ENCODE assay signal across 22 cellular contexts in genomic region chr3:73144828-73145227, GRCh38.
DNase-seq lines count a peak whose midpoint lies in the region; ATAC-seq and TF ChIP-seq lines count a peak whose summit lies in the region.
"Had no signal": no experiment of that assay in that cellular context is flagged by ENCODE, and none has a peak within 500 bp of the region (broad histone marks: within the 10 kb centered on the region; RNA-seq: fewer than 3 reads in every experiment).

No MANE protein-coding gene starts in this region.

- no peaks in the 10 kb centered on the region for H3K36me3 Mint-ChIP-seq in endodermal cell (ENCODE audit: low read depth)
- no peaks in the 10 kb centered on the region for H3K36me3 Mint-ChIP-seq in osteocyte (ENCODE audit: unreplicated experiment)
- H3K36me3 Mint-ChIP-seq: CD14-positive monocyte; CD8-positive, alpha-beta memory T cell had no signal

- whole genome bisulfite sequencing in endodermal cell (ENCODE audit: insufficient coverage in 1 of 2, insufficient read length in 1 of 2), 2 experiments: 78 to 91% methylated on average over 1 to 2 of the region's 2 CpGs

- no peaks in the 10 kb centered on the region for H4K20me1 ChIP-seq in OCI-LY3 (ENCODE audit: insufficient read depth, low read length)

- no peak overlapping the region for H3K9ac ChIP-seq in OCI-LY3 (ENCODE audit: low read length)
- no peak overlapping the region for H3K9ac ChIP-seq in endodermal cell (ENCODE audit: extremely low read depth, low read length, poor library complexity, severe bottlenecking)
- H3K9ac ChIP-seq: BLaER1 treated with 17β-estradiol and CSF1 and Interleukin-3, amounts not matched to agents 10 nM and 100 nM had no signal

- H3K4me3 Mint-ChIP-seq in endodermal cell: no peak overlapping the region
- H3K4me3 Mint-ChIP-seq in osteocyte (ENCODE audit: unreplicated experiment): no peak overlapping the region
- H3K4me3 Mint-ChIP-seq: CD14-positive monocyte; CD4-positive, alpha-beta T cell; CD8-positive, alpha-beta memory T cell; GM23338; H9; HFFc6 had no signal

- peak overlapping the region; percentile 11; the same call in 1 of the 2 replicates for H3K4me2 ChIP-seq in OCI-LY3 (ENCODE audit: low read length)
- H3K4me2 ChIP-seq: A549, GM23338 had no signal

- H3K4me1 Mint-ChIP-seq in endodermal cell: peaks cover 20% of the 10 kb centered on the region
- peaks cover 17% of the 10 kb centered on the region for H3K4me1 Mint-ChIP-seq in osteocyte (ENCODE audit: unreplicated experiment)
- H3K4me1 Mint-ChIP-seq: CD14-positive monocyte; CD8-positive, alpha-beta memory T cell; GM23338 had no signal

- ATAC-seq in left ventricle myocardium superior (no peak), GM18519 (IDR thresholded peaks at IDR 0.05; ENCODE audit: low FRiP score, unreplicated experiment) (no peak)
- ATAC-seq: A549, GM23338, HCT116 had no signal

- H3K27ac Mint-ChIP-seq in endodermal cell (no peak overlapping the region), osteocyte (ENCODE audit: unreplicated experiment) (no peak overlapping the region)
- H3K27ac Mint-ChIP-seq: CD14-positive monocyte; CD4-positive, alpha-beta T cell; CD8-positive, alpha-beta memory T cell; GM23338; H9; HFFc6 had no signal

- H3K36me3 ChIP-seq in right atrium auricular region (no peaks in the 10 kb centered on the region), OCI-LY3 (replicated peaks; ENCODE audit: low read depth, low read length) (no peaks in the 10 kb centered on the region), endodermal cell (ENCODE audit: control insufficient read depth, insufficient read depth, low read length) (no peaks in the 10 kb centered on the region)
- H3K36me3 ChIP-seq: BE2C; BLaER1 treated with 17β-estradiol and CSF1 and Interleukin-3, amounts not matched to agents 10 nM and 100 nM had no signal

- peak overlapping the region; percentile 57 to 68 for H3K27ac ChIP-seq in right atrium auricular region
- H3K27ac ChIP-seq in OCI-LY3 (ENCODE audit: low read length): peak overlapping the region; percentile 4; the same call in 1 of the 2 replicates
- no peak overlapping the region for H3K27ac ChIP-seq in endodermal cell (ENCODE audit: low read depth, low read length)
- H3K27ac ChIP-seq: A549; BLaER1 treated with 17β-estradiol and CSF1 and Interleukin-3, amounts not matched to agents 10 nM and 100 nM had no signal

- H3K4me1 ChIP-seq in right atrium auricular region: peaks cover 0 to 39% of the 10 kb centered on the region in 2 donors
- H3K4me1 ChIP-seq in OCI-LY3 (ENCODE audit: low read length): peaks cover 18% of the 10 kb centered on the region
- H3K4me1 ChIP-seq in endodermal cell (ENCODE audit: control insufficient read depth, insufficient read depth, low read length): peaks cover 13% of the 10 kb centered on the region
- H3K4me1 ChIP-seq: A549, BE2C had no signal

- H2AFZ ChIP-seq in OCI-LY3 (ENCODE audit: low read depth, low read length): no peak overlapping the region
- H2AFZ ChIP-seq: GM23338 had no signal

- intact Hi-C loops in left ventricle myocardium superior (cut with micrococcal nuclease): no loop called here

- DNase-seq in right atrium auricular region (ENCODE audit: low spot score): no peak
- DNase-seq in left ventricle myocardium superior: no peak
- peak; percentile 2 for DNase-seq in endodermal cell
- DNase-seq in osteocyte (ENCODE audit: extremely low spot score, unreplicated experiment): peak; percentile 11
- DNase-seq in SKM-1 treated with dmso at 0.1 percent for 144 hours (lab: John Stamatoyannopoulos, UW; ENCODE audit: unreplicated experiment): no peak
- DNase-seq: 8988T; ACHN; AML-193; BE2C; Calu3; CD4-positive, alpha-beta T cell; CD8-positive, alpha-beta memory T cell; DND-41; H9; HFFc6 had no signal

- H3K79me2 ChIP-seq in OCI-LY3 (ENCODE audit: low read length): no peaks in the 10 kb centered on the region

- H3K9me3 Mint-ChIP-seq in endodermal cell (no peaks in the 10 kb centered on the region), osteocyte (ENCODE audit: unreplicated experiment) (no peaks in the 10 kb centered on the region)
- H3K9me3 Mint-ChIP-seq: CD4-positive, alpha-beta T cell; CD8-positive, alpha-beta memory T cell; GM23338; H9; HFFc6 had no signal

- H3K27me3 Mint-ChIP-seq in endodermal cell (ENCODE audit: insufficient read depth) (no peaks in the 10 kb centered on the region), osteocyte (ENCODE audit: unreplicated experiment) (peaks cover 35% of the 10 kb centered on the region)

- no peaks in the 10 kb centered on the region for H3K9me3 ChIP-seq in right atrium auricular region
- H3K9me3 ChIP-seq in OCI-LY3 (ENCODE audit: insufficient read depth, low read length): no peaks in the 10 kb centered on the region
- H3K9me3 ChIP-seq in endodermal cell (ENCODE audit: control insufficient read depth, low read length): no peaks in the 10 kb centered on the region
- H3K9me3 ChIP-seq: A549; BE2C; BLaER1 treated with 17β-estradiol and CSF1 and Interleukin-3, amounts not matched to agents 10 nM and 100 nM had no signal

- no peak overlapping the region for H3K4me3 ChIP-seq in right atrium auricular region
- H3K4me3 ChIP-seq in OCI-LY3 (ENCODE audit: low read length): no peak overlapping the region
- no peak overlapping the region for H3K4me3 ChIP-seq in endodermal cell (ENCODE audit: low read length)
- H3K4me3 ChIP-seq: A549; BLaER1 treated with 17β-estradiol and CSF1 and Interleukin-3, amounts not matched to agents 10 nM and 100 nM; GM23338 had no signal

- no peaks in the 10 kb centered on the region for H3K27me3 ChIP-seq in right atrium auricular region
- no peaks in the 10 kb centered on the region for H3K27me3 ChIP-seq in OCI-LY3 (ENCODE audit: low read depth, low read length)
- no peaks in the 10 kb centered on the region for H3K27me3 ChIP-seq in endodermal cell (ENCODE audit: control insufficient read depth, insufficient read depth, low read length, poor library complexity, severe bottlenecking)
- H3K27me3 ChIP-seq: BE2C; BLaER1 treated with 17β-estradiol and CSF1 and Interleukin-3, amounts not matched to agents 10 nM and 100 nM had no signal

- TF ChIP-seq CTCF in right atrium auricular region (IDR thresholded peaks at IDR 0.05) (no peak), OCI-LY3 (IDR thresholded peaks at IDR 0.05; ENCODE audit: low read depth, low read length) (no peak), endodermal cell (conservative IDR thresholded peaks at IDR 0.05) (no peak), osteocyte (IDR thresholded peaks at IDR 0.05) (no peak)

Comparison
In these comparisons a context has a peak if more than half of its experiments do, and no peak if none do; other contexts are left out.
1. DNase-seq: peak in endodermal cell (single experiment) and osteocyte (single experiment); none in right atrium auricular region (single experiment), left ventricle myocardium superior (single experiment) and SKM-1 treated with dmso at 0.1 percent for 144 hours (single experiment).